In genomic region chr13:46553886-46554855, GRCh38 we compare ENCODE assay signal across 8 cellular contexts. TPM values are rescaled to one million over a fixed set of nuclear protein-coding genes. Genes with fewer than 3 reads are reported as not detected.
DNase-seq lines count a peak whose midpoint lies in the region; ATAC-seq and TF ChIP-seq lines count a peak whose summit lies in the region.

No MANE protein-coding gene starts in this region.

- no peaks in the 10 kb centered on the region for H3K9me3 Mint-ChIP-seq in activated CD8-positive, alpha-beta T cell treated with anti-CD3 and anti-CD28 coated beads for 36 hours
- H3K9me3 Mint-ChIP-seq in memory B cell, result no peaks in the 10 kb centered on the region

- H3K27me3 Mint-ChIP-seq in activated CD8-positive, alpha-beta T cell treated with anti-CD3 and anti-CD28 coated beads for 36 hours, result peaks cover 2% of the 10 kb centered on the region
- no peaks in the 10 kb centered on the region for H3K27me3 Mint-ChIP-seq in memory B cell

- H3K4me3 Mint-ChIP-seq in activated CD8-positive, alpha-beta T cell treated with anti-CD3 and anti-CD28 coated beads for 36 hours, result peak overlapping the region; percentile 90
- peak overlapping the region; percentile 96 for H3K4me3 Mint-ChIP-seq in memory B cell

- DNase-seq in 8988T, result peak; percentile 59
- peak; percentile 93 for DNase-seq in NCI-H82 (lab: John Stamatoyannopoulos, UW)
- peak; percentile 82 for DNase-seq in activated CD8-positive, alpha-beta T cell treated with anti-CD3 and anti-CD28 coated beads for 36 hours
- peak; percentile 50 for DNase-seq in effector CD8-positive, alpha-beta T cell (lab: John Stamatoyannopoulos, UW)
- peak; percentile 62 to 65 for DNase-seq in memory B cell (ENCODE audit: low spot score in 2 of 2)
- peak in 2 of 3 donors; percentile 56 to 57 for DNase-seq in stimulated activated CD4-positive, alpha-beta T cell treated with anti-CD3 and anti-CD28 coated beads, TNF-alpha, amount 100 ng/mL, for 48 hours (ENCODE audit: low read depth in 3 of 3)

- no peak for TF ChIP-seq CTCF in activated CD8-positive, alpha-beta T cell treated with anti-CD3 and anti-CD28 coated beads for 36 hours (IDR thresholded peaks at IDR 0.05)

- TF ChIP-seq POLR2A in GM18505 (IDR thresholded peaks at IDR 0.05; ENCODE audit: borderline replicate concordance, extremely low read depth, insufficient read depth, insufficient read length), result peak; percentile 55

- ATAC-seq in GM18505 (IDR thresholded peaks at IDR 0.05; ENCODE audit: unreplicated experiment), result peak; percentile 40
- peak; percentile 45 for ATAC-seq in HG03064 (IDR thresholded peaks at IDR 0.05; ENCODE audit: low read depth, unreplicated experiment)
- peak; percentile 57 for ATAC-seq in activated CD8-positive, alpha-beta T cell treated with anti-CD3 and anti-CD28 coated beads for 36 hours
- peak; percentile 58 for ATAC-seq in memory B cell (ENCODE audit: low read depth)

- CTCF ChIA-PET in activated CD8-positive, alpha-beta T cell treated with anti-CD3 and anti-CD28 coated beads for 36 hours (lab: Charles Lee), result interaction anchor here (1.0 to 5.2 kb wide), 3 partner anchors 113 to 170 kb away, joined by 3 to 149 read pairs (median 3); no protein-coding TSS in a partner anchor

- POLR2A ChIA-PET in activated CD8-positive, alpha-beta T cell treated with anti-CD3 and anti-CD28 coated beads for 36 hours (lab: Charles Lee), result interaction anchor here (1.1 kb wide), 1 partner anchor 15 kb away, joined by 4 read pairs; no protein-coding TSS in a partner anchor

- H3K27ac Mint-ChIP-seq in activated CD8-positive, alpha-beta T cell treated with anti-CD3 and anti-CD28 coated beads for 36 hours, result peak overlapping the region; percentile 91
- peak overlapping the region; percentile 96 for H3K27ac Mint-ChIP-seq in memory B cell

- H3K4me1 Mint-ChIP-seq in activated CD8-positive, alpha-beta T cell treated with anti-CD3 and anti-CD28 coated beads for 36 hours (ENCODE audit: low read depth), result peaks cover 48% of the 10 kb centered on the region
- peaks cover 39% of the 10 kb centered on the region for H3K4me1 Mint-ChIP-seq in memory B cell

- intact Hi-C loops in activated CD8-positive, alpha-beta T cell treated with anti-CD3 and anti-CD28 coated beads for 36 hours (cut with micrococcal nuclease), result loop anchor here (5.0 kb wide), 3 partner anchors 38 to 243 kb away; partner anchors contain the start of gene ESD

- peaks cover 3% of the 10 kb centered on the region for H3K36me3 Mint-ChIP-seq in activated CD8-positive, alpha-beta T cell treated with anti-CD3 and anti-CD28 coated beads for 36 hours (ENCODE audit: low read depth)
- no peaks in the 10 kb centered on the region for H3K36me3 Mint-ChIP-seq in memory B cell

RNA-seq across cellular contexts. Expression of gene LRCH1, which starts 1.2 kb away (rescaled TPM):
- 10 to 100 TPM; 15.5 to 17.1 TPM for total RNA-seq in activated CD8-positive, alpha-beta T cell treated with anti-CD3 and anti-CD28 coated beads for 36 hours

Comparison
In these comparisons a context has a peak if more than half of its experiments do, and no peak if none do; other contexts are left out.
1. Peak in every context shown above with its lines: DNase-seq and ATAC-seq.